ENCODE assay signal across 1 cellular context in genomic region chr11:12682288-12682687, GRCh38.
TF ChIP-seq lines count a peak whose summit lies in the region.

No MANE protein-coding gene starts in this region.

TF ChIP-seq in IMR-90, 13 proteins besides CTCF, POLR2A, EP300 and RAD21:
- TF ChIP-seq MXI1 (IDR thresholded peaks at IDR 0.05; ENCODE audit: borderline replicate concordance, low read depth, low read length) (no peak), ELK1 (IDR thresholded peaks at IDR 0.05; ENCODE audit: borderline replicate concordance, low read depth, low read length) (no peak), RCOR1 (IDR thresholded peaks at IDR 0.05; ENCODE audit: insufficient replicate concordance, low read length) (no peak), SMC3 (IDR thresholded peaks at IDR 0.05; ENCODE audit: low read depth, low read length) (no peak), MAFK (IDR thresholded peaks at IDR 0.05; ENCODE audit: low read depth, low read length) (no peak), RFX5 (IDR thresholded peaks at IDR 0.05; ENCODE audit: low read depth, low read length) (no peak), CEBPB (IDR thresholded peaks at IDR 0.05; ENCODE audit: low read depth, low read length) (no peak), NFE2L2 (IDR thresholded peaks at IDR 0.05; ENCODE audit: low read depth, low read length) (no peak), FOS (IDR thresholded peaks at IDR 0.05; ENCODE audit: low read depth, low read length) (no peak), USF2 (IDR thresholded peaks at IDR 0.05; ENCODE audit: low read depth, low read length) (no peak), CHD1 (IDR thresholded peaks at IDR 0.05; ENCODE audit: low read depth, low read length) (no peak), MAZ (IDR thresholded peaks at IDR 0.05; ENCODE audit: borderline replicate concordance, low read depth, low read length) (no peak), BHLHE40 (IDR thresholded peaks at IDR 0.05; ENCODE audit: low read depth, low read length) (no peak)
